Comparison of ENCODE assay signal across 1 cellular context in the genomic region with DNA sequence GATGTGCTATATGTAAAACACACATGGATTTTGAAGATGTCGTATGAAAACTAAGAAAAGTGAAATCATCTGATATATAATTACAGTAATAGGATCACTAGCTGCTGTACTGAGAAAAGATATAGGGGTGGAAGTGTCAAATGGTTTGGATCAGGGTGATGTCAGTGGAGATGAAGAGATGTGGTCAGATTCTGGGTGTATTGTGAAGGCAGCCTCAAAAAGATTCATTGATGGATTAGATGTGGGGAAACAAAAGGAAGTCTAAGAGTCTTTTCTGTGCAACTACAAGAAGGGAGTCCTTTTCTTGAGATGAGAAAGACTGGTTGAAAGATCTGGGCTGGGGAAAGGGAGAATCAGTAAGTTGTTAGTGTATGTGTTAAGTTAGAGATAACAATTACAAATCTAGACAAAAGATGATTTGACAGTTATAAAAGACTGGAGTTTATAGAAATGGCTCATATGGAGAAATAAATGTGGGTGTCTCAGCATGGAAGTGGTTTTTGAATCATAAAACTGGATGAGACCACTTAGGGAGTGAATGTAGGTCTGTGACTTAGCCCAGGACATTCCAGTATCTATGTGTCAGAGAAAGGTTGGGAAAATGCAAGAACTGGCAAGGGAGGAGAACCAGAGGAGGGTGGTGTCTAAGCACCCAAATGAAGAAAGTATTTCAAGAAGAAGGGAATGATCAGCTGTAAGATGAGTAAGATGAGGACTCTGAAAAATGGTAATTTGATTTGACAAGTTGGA.
TF ChIP-seq lines count a peak whose summit lies in the region.

No MANE protein-coding gene starts in this region.

TF ChIP-seq in SK-N-SH treated with all-trans-retinoic acid at 6 μM for 48 hours, 23 proteins besides CTCF, POLR2A, EP300 and RAD21 (continued from another document):
- no peak for TF ChIP-seq CSDC2 (CRISPR knock-in tag; IDR thresholded peaks at IDR 0.05)
- TF ChIP-seq PPARA (CRISPR knock-in tag; IDR thresholded peaks at IDR 0.05; ENCODE audit: borderline replicate concordance): no peak
- TF ChIP-seq ZFP3 (CRISPR knock-in tag; IDR thresholded peaks at IDR 0.05): no peak
- no peak for TF ChIP-seq ZNF565 (CRISPR knock-in tag; conservative IDR thresholded peaks at IDR 0.05; ENCODE audit: low read depth)
